Comparison of ENCODE assay signal across 25 cellular contexts in the genomic region with DNA sequence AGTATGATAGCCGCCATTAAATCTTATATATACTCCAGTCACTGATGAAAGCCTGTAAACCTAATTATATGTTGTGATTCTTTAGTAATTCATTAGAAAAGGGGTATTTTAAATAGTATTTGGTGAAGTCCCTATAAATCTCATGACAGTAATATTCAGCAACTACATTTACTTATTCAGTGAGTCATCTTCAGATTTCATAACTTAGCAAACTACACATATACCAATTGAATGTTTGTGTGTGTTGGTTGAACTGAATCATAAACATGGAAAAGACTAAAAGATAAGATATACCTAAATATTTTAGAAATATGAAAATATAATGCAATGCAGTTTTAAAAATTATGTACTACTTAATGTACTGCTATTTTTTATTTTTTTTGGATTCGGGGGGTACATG.
"Had no signal": no experiment of that assay in that cellular context is flagged by ENCODE, and none has a peak within 500 bp of the region (broad histone marks: within the 10 kb centered on the region; RNA-seq: fewer than 3 reads in every experiment).

No MANE protein-coding gene starts in this region.

- H3K27me3 ChIP-seq: cardiac muscle cell, dorsolateral prefrontal cortex, left lung, suprapubic skin, tibial artery had no signal

- H3K4me1 ChIP-seq: left lung, lower lobe of right lung, suprapubic skin, tibial artery had no signal

- ATAC-seq: effector memory CD8-positive, alpha-beta T cell; left lung; lower lobe of right lung; mucosa of descending colon; natural killer cell treated with Interleukin-12 subunit alpha and Interleukin-12 subunit beta and Interleukin-15 and Interleukin-18, amount 100 ng/mL, for 72 hours; right cardiac atrium had no signal

- H3K4me3 ChIP-seq: cardiac muscle cell, coronary artery, dorsolateral prefrontal cortex, left lung, lower lobe of right lung, mucosa of descending colon, suprapubic skin, tibial artery had no signal

- DNase-seq: activated CD4-positive, alpha-beta memory T cell treated with anti-CD3 and anti-CD28 coated beads for 36 hours; activated CD4-positive, alpha-beta T cell treated with anti-CD3 and anti-CD28 coated beads, Interleukin-2, amount 10 ng/mL, durations not matched to agents 24 days and 14 days; activated CD4-positive, CD25-positive, alpha-beta regulatory T cell treated with anti-CD3 and anti-CD28 coated beads, Interleukin-2, amount 50 U/mL, for 72 hours; activated CD8-positive, alpha-beta memory T cell treated with anti-CD3 and anti-CD28 coated beads, Interleukin-2, amount 50 U/mL, for 48 hours; activated gamma-delta T cell; activated naive CD4-positive, alpha-beta T cell treated with anti-CD3 and anti-CD28 coated beads, Interleukin-2, amount 50 U/mL, for 16 hours; activated T-cell treated with anti-CD3 and anti-CD28 coated beads, Interleukin-2, amount 50 U/mL, for 24 hours; anterior cingulate cortex; cerebellar nuclear complex; dorsolateral prefrontal cortex; effector memory CD8-positive, alpha-beta T cell; foreskin melanocyte; left lung; lower lobe of right lung; mucosa of descending colon; right cardiac atrium; stimulated activated CD4-positive, alpha-beta T cell treated with anti-CD3 and anti-CD28 coated beads, Interleukin-15, amount 100 ng/mL, for 24 hours; stimulated activated CD4-positive, alpha-beta T cell treated with anti-CD3 and anti-CD28 coated beads, Interleukin-2, amount 100 ng/mL, for 24 hours; stimulated activated naive CD4-positive, alpha-beta T cell; T-helper 2 cell; tibial artery had no signal

- H3K36me3 ChIP-seq: cardiac muscle cell, left lung, lower lobe of right lung, suprapubic skin, tibial artery had no signal

- H3K27ac ChIP-seq: cardiac muscle cell, coronary artery, dorsolateral prefrontal cortex, left lung, lower lobe of right lung, suprapubic skin, tibial artery had no signal

- H3K9me3 ChIP-seq: left lung, lower lobe of right lung, mucosa of descending colon, suprapubic skin, tibial artery had no signal
